Comparison of ENCODE assay signal across 27 cellular contexts in genomic region chr19:30812099-30812684, GRCh38.
"Had no signal": no experiment of that assay in that cellular context is flagged by ENCODE, and none has a peak within 500 bp of the region (broad histone marks: within the 10 kb centered on the region; RNA-seq: fewer than 3 reads in every experiment).

No MANE protein-coding gene starts in this region.

- H3K9me3 Mint-ChIP-seq: activated naive CD8-positive, alpha-beta T cell treated with anti-CD3 and anti-CD28 coated beads, Interleukin-2, amount 10 ng/mL, durations not matched to agents 7 days and 5 days had no signal

- H3K4me1 Mint-ChIP-seq: activated naive CD4-positive, alpha-beta T cell treated with anti-CD3 and anti-CD28 coated beads, Interleukin-2, amount 50 U/mL, for 24 hours; activated naive CD8-positive, alpha-beta T cell treated with anti-CD3 and anti-CD28 coated beads, Interleukin-2, amount 10 ng/mL, durations not matched to agents 7 days and 5 days had no signal

- H3K27ac Mint-ChIP-seq: activated CD8-positive, alpha-beta T cell treated with anti-CD3 and anti-CD28 coated beads, Interleukin-2, amount 10 ng/mL, durations not matched to agents 7 days and 5 days; activated naive CD4-positive, alpha-beta T cell treated with anti-CD3 and anti-CD28 coated beads, Interleukin-2, amount 50 U/mL, for 24 hours; activated naive CD8-positive, alpha-beta T cell treated with anti-CD3 and anti-CD28 coated beads, Interleukin-2, amount 10 ng/mL, durations not matched to agents 7 days and 5 days; activated T-cell treated with anti-CD3 and anti-CD28 coated beads, Interleukin-2, amount 50 U/mL, for 24 hours; activated T-helper 2 cell treated with anti-CD3 and anti-CD28 coated beads, Interferon-gamma antibody, Interleukin-2, Interleukin-4, amounts not matched to agents 10 μg/mL and 5 μg/mL and 100 μg/mL, durations not matched to agents 14 hours and 24 hours and 36 hours had no signal

- H3K36me3 Mint-ChIP-seq: activated naive CD4-positive, alpha-beta T cell treated with anti-CD3 and anti-CD28 coated beads, Interleukin-2, amount 50 U/mL, for 24 hours; activated naive CD8-positive, alpha-beta T cell treated with anti-CD3 and anti-CD28 coated beads, Interleukin-2, amount 10 ng/mL, durations not matched to agents 7 days and 5 days had no signal

- H3K4me3 Mint-ChIP-seq: activated CD8-positive, alpha-beta T cell treated with anti-CD3 and anti-CD28 coated beads, Interleukin-2, amount 10 ng/mL, durations not matched to agents 7 days and 5 days; activated naive CD4-positive, alpha-beta T cell treated with anti-CD3 and anti-CD28 coated beads, Interleukin-2, amount 50 U/mL, for 24 hours; activated naive CD8-positive, alpha-beta T cell treated with anti-CD3 and anti-CD28 coated beads, Interleukin-2, amount 10 ng/mL, durations not matched to agents 7 days and 5 days; activated T-cell treated with anti-CD3 and anti-CD28 coated beads, Interleukin-2, amount 50 U/mL, for 24 hours had no signal

- H3K27me3 Mint-ChIP-seq: activated naive CD8-positive, alpha-beta T cell treated with anti-CD3 and anti-CD28 coated beads, Interleukin-2, amount 10 ng/mL, durations not matched to agents 7 days and 5 days had no signal

- DNase-seq: activated CD4-positive, alpha-beta T cell treated with anti-CD3 and anti-CD28 coated beads for 1 hour; activated CD4-positive, alpha-beta T cell treated with anti-CD3 and anti-CD28 coated beads for 48 hours; activated CD4-positive, alpha-beta T cell treated with anti-CD3 and anti-CD28 coated beads, Interleukin-2, amount 50 U/mL, for 4 hours; activated CD4-positive, CD25-positive, alpha-beta regulatory T cell; activated CD8-positive, alpha-beta T cell treated with anti-CD3 and anti-CD28 coated beads, Interleukin-2, amount 10 ng/mL, durations not matched to agents 7 days and 5 days; activated gamma-delta T cell; activated naive CD4-positive, alpha-beta T cell treated with Interleukin-2 at 50 U/mL for 16 hours; activated naive CD8-positive, alpha-beta T cell treated with anti-CD3 and anti-CD28 coated beads, Interleukin-2, amount 10 ng/mL, durations not matched to agents 7 days and 5 days; activated T-cell treated with anti-CD3 and anti-CD28 coated beads, Interleukin-2, amount 50 U/mL, for 24 hours; adrenal gland; body of pancreas; caudate nucleus; cerebellar nuclear complex; NCI-H146; NCI-H187; NCI-H2029 treated with DMSO at 0.1 percent for 48 hours; NCI-H2171 treated with DMSO at 0.1 percent for 48 hours; NCI-H2227 treated with DMSO at 0.1 percent for 48 hours; NCI-H446; NCI-H510A treated with DMSO at 0.1 percent for 48 hours; PC-9; SHP77; SJCRH30; T1000; WERI-Rb-1 had no signal

- ATAC-seq: activated CD8-positive, alpha-beta T cell treated with anti-CD3 and anti-CD28 coated beads, Interleukin-2, amount 10 ng/mL, durations not matched to agents 7 days and 5 days; body of pancreas had no signal
